ENCODE assay signal across 8 cellular contexts in the genomic region with DNA sequence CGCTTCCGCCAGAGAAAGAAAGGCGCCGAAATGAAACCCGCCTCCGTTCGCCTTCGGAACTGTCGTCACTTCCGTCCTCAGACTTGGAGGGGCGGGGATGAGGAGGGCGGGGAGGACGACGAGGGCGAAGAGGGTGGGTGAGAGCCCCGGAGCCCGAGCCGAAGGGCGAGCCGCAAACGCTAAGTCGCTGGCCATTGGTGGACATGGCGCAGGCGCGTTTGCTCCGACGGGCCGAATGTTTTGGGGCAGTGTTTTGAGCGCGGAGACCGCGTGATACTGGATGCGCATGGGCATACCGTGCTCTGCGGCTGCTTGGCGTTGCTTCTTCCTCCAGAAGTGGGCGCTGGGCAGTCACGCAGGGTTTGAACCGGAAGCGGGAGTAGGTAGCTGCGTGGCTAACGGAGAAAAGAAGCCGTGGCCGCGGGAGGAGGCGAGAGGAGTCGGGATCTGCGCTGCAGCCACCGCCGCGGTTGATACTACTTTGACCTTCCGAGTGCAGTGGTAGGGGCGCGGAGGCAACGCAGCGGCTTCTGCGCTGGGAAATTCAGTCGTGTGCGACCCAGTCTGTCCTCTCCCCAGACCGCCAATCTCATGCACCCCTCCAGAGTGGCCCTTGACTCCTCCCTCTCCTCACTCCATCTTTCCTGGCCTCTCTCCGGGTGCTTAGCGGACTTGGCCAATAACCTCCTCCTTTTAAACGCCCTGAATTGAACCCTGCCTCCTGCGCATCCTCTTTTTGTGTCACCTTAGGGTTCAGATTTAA. TPM values are rescaled to one million over a fixed set of nuclear protein-coding genes. Genes with fewer than 3 reads are reported as not detected.
DNase-seq lines count a peak whose midpoint lies in the region; ATAC-seq and TF ChIP-seq lines count a peak whose summit lies in the region.

A gene with protein sequence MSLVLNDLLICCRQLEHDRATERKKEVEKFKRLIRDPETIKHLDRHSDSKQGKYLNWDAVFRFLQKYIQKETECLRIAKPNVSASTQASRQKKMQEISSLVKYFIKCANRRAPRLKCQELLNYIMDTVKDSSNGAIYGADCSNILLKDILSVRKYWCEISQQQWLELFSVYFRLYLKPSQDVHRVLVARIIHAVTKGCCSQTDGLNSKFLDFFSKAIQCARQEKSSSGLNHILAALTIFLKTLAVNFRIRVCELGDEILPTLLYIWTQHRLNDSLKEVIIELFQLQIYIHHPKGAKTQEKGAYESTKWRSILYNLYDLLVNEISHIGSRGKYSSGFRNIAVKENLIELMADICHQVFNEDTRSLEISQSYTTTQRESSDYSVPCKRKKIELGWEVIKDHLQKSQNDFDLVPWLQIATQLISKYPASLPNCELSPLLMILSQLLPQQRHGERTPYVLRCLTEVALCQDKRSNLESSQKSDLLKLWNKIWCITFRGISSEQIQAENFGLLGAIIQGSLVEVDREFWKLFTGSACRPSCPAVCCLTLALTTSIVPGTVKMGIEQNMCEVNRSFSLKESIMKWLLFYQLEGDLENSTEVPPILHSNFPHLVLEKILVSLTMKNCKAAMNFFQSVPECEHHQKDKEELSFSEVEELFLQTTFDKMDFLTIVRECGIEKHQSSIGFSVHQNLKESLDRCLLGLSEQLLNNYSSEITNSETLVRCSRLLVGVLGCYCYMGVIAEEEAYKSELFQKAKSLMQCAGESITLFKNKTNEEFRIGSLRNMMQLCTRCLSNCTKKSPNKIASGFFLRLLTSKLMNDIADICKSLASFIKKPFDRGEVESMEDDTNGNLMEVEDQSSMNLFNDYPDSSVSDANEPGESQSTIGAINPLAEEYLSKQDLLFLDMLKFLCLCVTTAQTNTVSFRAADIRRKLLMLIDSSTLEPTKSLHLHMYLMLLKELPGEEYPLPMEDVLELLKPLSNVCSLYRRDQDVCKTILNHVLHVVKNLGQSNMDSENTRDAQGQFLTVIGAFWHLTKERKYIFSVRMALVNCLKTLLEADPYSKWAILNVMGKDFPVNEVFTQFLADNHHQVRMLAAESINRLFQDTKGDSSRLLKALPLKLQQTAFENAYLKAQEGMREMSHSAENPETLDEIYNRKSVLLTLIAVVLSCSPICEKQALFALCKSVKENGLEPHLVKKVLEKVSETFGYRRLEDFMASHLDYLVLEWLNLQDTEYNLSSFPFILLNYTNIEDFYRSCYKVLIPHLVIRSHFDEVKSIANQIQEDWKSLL (N-terminal part only) (plus strand): TSS at position 382 of the 763 bp plus-strand sequence. CDS start 4,558 bp downstream, outside the sequence.

- peak in 3 of 4 donors; percentile 37 to 63 (median 61) for TF ChIP-seq POLR2A in upper lobe of left lung (IDR thresholded peaks at IDR 0.05)

- intact Hi-C loops in cardiac septum (cut with DNase I), result loop anchor here (2.0 to 10.0 kb wide), 5 partner anchors 101 to 442 kb away; a partner anchor contains a TSS

- TF ChIP-seq CTCF in GM12873 (IDR thresholded peaks at IDR 0.05; ENCODE audit: insufficient read depth, low read depth, low read length, missing control alignments), result peak; percentile 84
- TF ChIP-seq CTCF in SU-DHL-6 (IDR thresholded peaks at IDR 0.05; ENCODE audit: insufficient read depth, low read length, poor library complexity, severe bottlenecking), result peak; percentile 47
- peak; percentile 53 to 92 (median 82) for TF ChIP-seq CTCF in upper lobe of left lung (IDR thresholded peaks at IDR 0.05)

- H2AFZ ChIP-seq in SU-DHL-6 (ENCODE audit: low read depth, low read length, severe bottlenecking), result peak within 1 kb of the TSS; percentile 34

- ATAC-seq in HG02759 (IDR thresholded peaks at IDR 0.05; ENCODE audit: unreplicated experiment), result peak; percentile 81
- ATAC-seq in upper lobe of left lung (ENCODE audit: low FRiP score in 2 of 2), result peak; percentile 98 to 100

- H3K4me1 ChIP-seq in adipocyte (ENCODE audit: control insufficient read depth, insufficient read depth, low read length) (peaks cover 35% of the 10 kb centered on the region), upper lobe of left lung (peaks cover 41 to 53% (median 45%) of the 10 kb centered on the region in 4 donors)

- H3K27me3 ChIP-seq in SU-DHL-6 (ENCODE audit: low read length) (no peaks in the 10 kb centered on the region), adipocyte (replicated peaks; ENCODE audit: control insufficient read depth, insufficient read depth, low read length) (no peaks in the 10 kb centered on the region), upper lobe of left lung (no peaks in the 10 kb centered on the region)

- peak within 1 kb of the TSS; percentile 90 for H3K4me2 ChIP-seq in SU-DHL-6 (ENCODE audit: low read depth, low read length, poor library complexity, severe bottlenecking)

- H3K27ac ChIP-seq in SU-DHL-6 (ENCODE audit: low read depth, low read length) (peak within 1 kb of the TSS; percentile 93), upper lobe of left lung (peak within 1 kb of the TSS; percentile 92 to 97 (median 94))

- peaks cover 85% of the 10 kb centered on the region for H3K79me2 ChIP-seq in SU-DHL-6 (ENCODE audit: insufficient read depth, low read length)

- H3K4me3 ChIP-seq in SU-DHL-6 (ENCODE audit: insufficient read depth, low read length, poor library complexity, severe bottlenecking), result peak within 1 kb of the TSS; percentile 93
- peak within 1 kb of the TSS; percentile 99 for H3K4me3 ChIP-seq in adipocyte (ENCODE audit: low read length)
- H3K4me3 ChIP-seq in upper lobe of left lung, result peak within 1 kb of the TSS; percentile 76 to 86 (median 78)

- peaks cover 47% of the 10 kb centered on the region for H3F3A ChIP-seq in SU-DHL-6 (ENCODE audit: insufficient read depth)

- H3K9ac ChIP-seq in SU-DHL-6 (ENCODE audit: low read length), result peak within 1 kb of the TSS; percentile 94
- peak within 1 kb of the TSS; percentile 95 for H3K9ac ChIP-seq in adipocyte (ENCODE audit: low read length)

- TF ChIP-seq EP300 in upper lobe of left lung (IDR thresholded peaks at IDR 0.05), result no peak

- H4K20me1 ChIP-seq in SU-DHL-6 (ENCODE audit: low read depth, low read length), result peaks cover 29% of the 10 kb centered on the region

- peaks cover 12% of the 10 kb centered on the region; the same call in 1 of the 2 replicates for H3K36me3 ChIP-seq in SU-DHL-6 (ENCODE audit: low read length)
- H3K36me3 ChIP-seq in adipocyte (ENCODE audit: control insufficient read depth, insufficient read depth, low read length, severe bottlenecking), result peaks cover 5% of the 10 kb centered on the region
- H3K36me3 ChIP-seq in upper lobe of left lung, result no peaks in the 10 kb centered on the region

- H3K9me3 ChIP-seq in SU-DHL-6 (ENCODE audit: insufficient read depth, low read length) (no peaks in the 10 kb centered on the region), adipocyte (ENCODE audit: control insufficient read depth, low read length) (no peaks in the 10 kb centered on the region), upper lobe of left lung (no peaks in the 10 kb centered on the region)

- no peaks in the 10 kb centered on the region for H3K9me2 ChIP-seq in SU-DHL-6 (replicated peaks; ENCODE audit: insufficient read depth, low read length)

- DNase-seq in NCI-H128 (lab: John Stamatoyannopoulos, UW; ENCODE audit: unreplicated experiment) (peak; percentile 99), adipocyte (ENCODE audit: low read depth) (peak; percentile 100), cardiac septum (ENCODE audit: low spot score) (peak; percentile 100), pons (ENCODE audit: low spot score) (peak; percentile 100), upper lobe of left lung (peak; percentile 98 to 99)

- WGBS in upper lobe of left lung, 2 donors, result 0 to 1% methylated on average over 22 to 64 of the region's 64 CpGs

RNA-seq across cellular contexts. Expression of the gene that starts here (rescaled TPM):
- total RNA-seq in cardiac septum (35.3 TPM), upper lobe of left lung (100 to 1,000 TPM in 2 of 6 donors, 10 to 100 TPM in 4; 37.9 to 248 (median 62.6) TPM)

Comparison
In these comparisons a context has a peak if more than half of its experiments do, and no peak if none do; other contexts are left out.
1. Peak in every context shown above with its lines: DNase-seq, ATAC-seq, H3K4me3 ChIP-seq and H3K27ac ChIP-seq.